In the genomic region with DNA sequence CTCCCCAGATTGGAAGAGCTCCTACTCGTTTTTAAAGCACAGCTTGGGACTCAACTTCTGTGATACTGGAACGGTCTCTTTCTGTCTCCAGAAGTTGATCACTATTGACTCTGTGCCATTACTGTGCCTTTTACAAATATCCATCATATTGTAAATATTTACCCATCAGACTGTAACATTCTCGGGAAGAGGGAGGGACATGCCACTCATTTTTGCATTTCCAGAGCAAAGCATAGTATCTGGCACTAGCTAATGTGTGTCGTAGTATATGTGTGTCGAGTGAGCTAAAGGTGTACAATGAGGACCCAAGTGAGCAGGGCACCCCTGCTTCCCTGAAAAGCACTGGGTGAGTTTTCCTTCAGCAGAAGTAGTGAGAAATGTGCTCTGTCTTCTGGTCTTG, we compare ENCODE assay signal across 2 cellular contexts.
TF ChIP-seq lines count a peak whose summit lies in the region.

No MANE protein-coding gene starts in this region.

TF ChIP-seq in IMR-90, 13 proteins besides CTCF, POLR2A, EP300 and RAD21:
- TF ChIP-seq MXI1 (IDR thresholded peaks at IDR 0.05; ENCODE audit: borderline replicate concordance, low read depth, low read length), result no peak
- TF ChIP-seq RFX5 (IDR thresholded peaks at IDR 0.05; ENCODE audit: low read depth, low read length), result no peak

TF ChIP-seq in H1, 55 proteins besides CTCF, POLR2A, EP300 and RAD21:
- TF ChIP-seq GABPA (IDR thresholded peaks at IDR 0.05; ENCODE audit: borderline replicate concordance, insufficient read depth, low read length) (no peak), CHD1 (IDR thresholded peaks at IDR 0.05; ENCODE audit: low read depth, low read length) (no peak), SP2 (IDR thresholded peaks at IDR 0.05; ENCODE audit: low read length) (no peak), SP1 (IDR thresholded peaks at IDR 0.05; ENCODE audit: low read depth, low read length) (no peak), EZH2 (IDR thresholded peaks at IDR 0.05; ENCODE audit: low read depth, low read length, severe bottlenecking) (no peak), MAFK (IDR thresholded peaks at IDR 0.05; ENCODE audit: low read depth, low read length) (no peak), CTBP2 (IDR thresholded peaks at IDR 0.05; ENCODE audit: borderline replicate concordance, insufficient read depth, insufficient read length, low read length) (no peak)
- TF ChIP-seq, protein P1, sequence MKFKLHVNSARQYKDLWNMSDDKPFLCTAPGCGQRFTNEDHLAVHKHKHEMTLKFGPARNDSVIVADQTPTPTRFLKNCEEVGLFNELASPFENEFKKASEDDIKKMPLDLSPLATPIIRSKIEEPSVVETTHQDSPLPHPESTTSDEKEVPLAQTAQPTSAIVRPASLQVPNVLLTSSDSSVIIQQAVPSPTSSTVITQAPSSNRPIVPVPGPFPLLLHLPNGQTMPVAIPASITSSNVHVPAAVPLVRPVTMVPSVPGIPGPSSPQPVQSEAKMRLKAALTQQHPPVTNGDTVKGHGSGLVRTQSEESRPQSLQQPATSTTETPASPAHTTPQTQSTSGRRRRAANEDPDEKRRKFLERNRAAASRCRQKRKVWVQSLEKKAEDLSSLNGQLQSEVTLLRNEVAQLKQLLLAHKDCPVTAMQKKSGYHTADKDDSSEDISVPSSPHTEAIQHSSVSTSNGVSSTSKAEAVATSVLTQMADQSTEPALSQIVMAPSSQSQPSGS (IDR thresholded peaks at IDR 0.05; ENCODE audit: low read length), result no peak
